24 cellular contexts compared by ENCODE assay signal in genomic region chr17:66357037-66357436, GRCh38. TPM values are rescaled to one million over a fixed set of nuclear protein-coding genes. Genes with fewer than 3 reads are reported as not detected.
DNase-seq lines count a peak whose midpoint lies in the region; ATAC-seq, FAIRE-seq and TF ChIP-seq lines count a peak whose summit lies in the region.
"Had no signal": no experiment of that assay in that cellular context is flagged by ENCODE, and none has a peak within 500 bp of the region (broad histone marks: within the 10 kb centered on the region; RNA-seq: fewer than 3 reads in every experiment).

No MANE protein-coding gene starts in this region.

- H3K27ac ChIP-seq in PC-3 (ENCODE audit: low read length) (no peak overlapping the region), foreskin keratinocyte (no peak overlapping the region)
- H3K27ac ChIP-seq: adrenal gland, gastrocnemius medialis, uterus, WERI-Rb-1 had no signal

- no peaks in the 10 kb centered on the region for H3K9me3 ChIP-seq in PC-3 (ENCODE audit: low read length)
- H3K9me3 ChIP-seq: adrenal gland, gastrocnemius medialis, uterus had no signal

- peak; percentile 27 for DNase-seq in activated CD4-positive, alpha-beta T cell treated with anti-CD3 and anti-CD28 coated beads for 36 hours
- no peak for DNase-seq in activated CD4-positive, alpha-beta T cell treated with anti-CD3 and anti-CD28 coated beads, Interleukin-2, amount 10 ng/mL, durations not matched to agents 7 days and 5 days
- DNase-seq in ELR (ENCODE audit: low read depth) (peak; percentile 52), PC-3 (peak; percentile 30), foreskin keratinocyte (no peak), D721Med (ENCODE audit: insufficient read length, low spot score) (no peak)
- no peak for DNase-seq in stimulated activated naive CD4-positive, alpha-beta T cell treated with Interleukin-2 at 50 U/mL for 16 hours (lab: John Stamatoyannopoulos, UW)
- DNase-seq: 8988T, adrenal gland, DMS79 treated with DMSO at 0.1 percent for 48 hours, gastrocnemius medialis, H9, kidney, NCI-H1436, nucleus accumbens, retina, Right ventricle myocardium superior, T-helper 1 cell, uterus, WERI-Rb-1 had no signal

- no peak overlapping the region for H3K27ac Mint-ChIP-seq in activated CD4-positive, alpha-beta T cell treated with anti-CD3 and anti-CD28 coated beads for 36 hours
- H3K27ac Mint-ChIP-seq in activated CD4-positive, alpha-beta T cell treated with anti-CD3 and anti-CD28 coated beads, Interleukin-2, amount 10 ng/mL, durations not matched to agents 7 days and 5 days, result no peak overlapping the region
- H3K27ac Mint-ChIP-seq: B cell; dendritic cell treated with granulocyte-macrophage colony-stimulating factor and Interleukin-4, amounts not matched to agents 40 ng/mL and 50 ng/mL, for 4 days; H9 had no signal

- no peaks in the 10 kb centered on the region for H3K27me3 Mint-ChIP-seq in activated CD4-positive, alpha-beta T cell treated with anti-CD3 and anti-CD28 coated beads for 36 hours
- no peaks in the 10 kb centered on the region for H3K27me3 Mint-ChIP-seq in activated CD4-positive, alpha-beta T cell treated with anti-CD3 and anti-CD28 coated beads, Interleukin-2, amount 10 ng/mL, durations not matched to agents 7 days and 5 days
- H3K27me3 Mint-ChIP-seq: activated T-helper 17 cell treated with anti-CD3 and anti-CD28 coated beads, Interleukin-2, amount 50 U/mL, for 72 hours; dendritic cell treated with granulocyte-macrophage colony-stimulating factor and Interleukin-4, amounts not matched to agents 40 ng/mL and 50 ng/mL, for 4 days had no signal

- H3K4me1 ChIP-seq in PC-3 (ENCODE audit: insufficient read depth, low read length) (peaks cover 67% of the 10 kb centered on the region), foreskin keratinocyte (no peaks in the 10 kb centered on the region)
- H3K4me1 ChIP-seq: gastrocnemius medialis, uterus had no signal

- peaks cover 76% of the 10 kb centered on the region for H3K4me1 Mint-ChIP-seq in activated CD4-positive, alpha-beta T cell treated with anti-CD3 and anti-CD28 coated beads for 36 hours
- peaks cover 47% of the 10 kb centered on the region for H3K4me1 Mint-ChIP-seq in activated CD4-positive, alpha-beta T cell treated with anti-CD3 and anti-CD28 coated beads, Interleukin-2, amount 10 ng/mL, durations not matched to agents 7 days and 5 days
- H3K4me1 Mint-ChIP-seq: B cell had no signal

- no peaks in the 10 kb centered on the region for H3K9me2 ChIP-seq in PC-3 (replicated peaks; ENCODE audit: low read length)

- no peaks in the 10 kb centered on the region for H3K9me3 Mint-ChIP-seq in activated CD4-positive, alpha-beta T cell treated with anti-CD3 and anti-CD28 coated beads for 36 hours (ENCODE audit: low read depth)
- peaks cover 6% of the 10 kb centered on the region for H3K9me3 Mint-ChIP-seq in activated CD4-positive, alpha-beta T cell treated with anti-CD3 and anti-CD28 coated beads, Interleukin-2, amount 10 ng/mL, durations not matched to agents 7 days and 5 days
- H3K9me3 Mint-ChIP-seq: activated T-helper 17 cell treated with anti-CD3 and anti-CD28 coated beads, Interleukin-2, amount 50 U/mL, for 72 hours; dendritic cell treated with granulocyte-macrophage colony-stimulating factor and Interleukin-4, amounts not matched to agents 40 ng/mL and 50 ng/mL, for 4 days; H9 had no signal

- no peaks in the 10 kb centered on the region for H4K20me1 ChIP-seq in PC-3 (ENCODE audit: low read length)

- CTCF ChIA-PET in activated CD4-positive, alpha-beta T cell treated with anti-CD3 and anti-CD28 coated beads for 36 hours (lab: Charles Lee), result no interaction called here
- CTCF ChIA-PET in activated CD4-positive, alpha-beta T cell treated with anti-CD3 and anti-CD28 coated beads, Interleukin-2, amount 10 ng/mL, durations not matched to agents 7 days and 5 days (lab: Charles Lee), result interaction anchor here (1.0 kb wide), 1 partner anchor 10 kb away, joined by 3 read pairs; no protein-coding TSS in a partner anchor
- CTCF ChIA-PET in PC-3 (lab: Charles Lee), result no interaction called here

- no TSS peak for BruUV-seq in PC-3 (replicated peaks; lab: Mats Ljungman, UMichigan)

- peak; percentile 74 for ATAC-seq in activated CD4-positive, alpha-beta T cell treated with anti-CD3 and anti-CD28 coated beads for 36 hours
- peak; percentile 29 for ATAC-seq in PC-3
- peak; percentile 47 for ATAC-seq in foreskin keratinocyte
- no peak for ATAC-seq in GM21529 (IDR thresholded peaks at IDR 0.05; ENCODE audit: unreplicated experiment)
- ATAC-seq: activated T-helper 17 cell treated with anti-CD3 and anti-CD28 coated beads, Interleukin-2, amount 50 U/mL, for 72 hours; gastrocnemius medialis had no signal

- H3K36me3 ChIP-seq in PC-3 (ENCODE audit: low read depth, low read length), result no peaks in the 10 kb centered on the region
- H3K36me3 ChIP-seq: adrenal gland, gastrocnemius medialis, uterus, WERI-Rb-1 had no signal

- H3K79me2 ChIP-seq in PC-3 (ENCODE audit: low read length), result peaks cover 83% of the 10 kb centered on the region

- H3K4me3 Mint-ChIP-seq in activated CD4-positive, alpha-beta T cell treated with anti-CD3 and anti-CD28 coated beads for 36 hours, result no peak overlapping the region
- H3K4me3 Mint-ChIP-seq in activated CD4-positive, alpha-beta T cell treated with anti-CD3 and anti-CD28 coated beads, Interleukin-2, amount 10 ng/mL, durations not matched to agents 7 days and 5 days, result no peak overlapping the region
- H3K4me3 Mint-ChIP-seq: activated T-helper 17 cell treated with anti-CD3 and anti-CD28 coated beads, Interleukin-2, amount 50 U/mL, for 72 hours; B cell; dendritic cell treated with granulocyte-macrophage colony-stimulating factor and Interleukin-4, amounts not matched to agents 40 ng/mL and 50 ng/mL, for 4 days; H9 had no signal

- no peak overlapping the region for H2AFZ ChIP-seq in PC-3 (ENCODE audit: low read length)

- peaks cover 4% of the 10 kb centered on the region for H3F3A ChIP-seq in PC-3 (ENCODE audit: low read length, unreplicated experiment)

- TF ChIP-seq CTCF in PC-3 (conservative IDR thresholded peaks at IDR 0.05; ENCODE audit: low read depth, low read length) (no peak), foreskin keratinocyte (conservative IDR thresholded peaks at IDR 0.05) (no peak), D721Med (IDR thresholded peaks at IDR 0.05; ENCODE audit: insufficient read depth, missing control alignments) (no peak)

- intact Hi-C loops in activated CD4-positive, alpha-beta T cell treated with anti-CD3 and anti-CD28 coated beads for 36 hours (cut with DNase I, micrococcal nuclease), result no loop called here
- intact Hi-C loops in PC-3 (cut with micrococcal nuclease), result no loop called here

- H3K36me3 Mint-ChIP-seq in activated CD4-positive, alpha-beta T cell treated with anti-CD3 and anti-CD28 coated beads for 36 hours (ENCODE audit: low read depth), result peaks cover 21% of the 10 kb centered on the region
- peaks cover 12% of the 10 kb centered on the region for H3K36me3 Mint-ChIP-seq in activated CD4-positive, alpha-beta T cell treated with anti-CD3 and anti-CD28 coated beads, Interleukin-2, amount 10 ng/mL, durations not matched to agents 7 days and 5 days (ENCODE audit: low read depth)

- POLR2A ChIA-PET in activated CD4-positive, alpha-beta T cell treated with anti-CD3 and anti-CD28 coated beads for 36 hours (lab: Charles Lee), result no interaction called here
- POLR2A ChIA-PET in activated CD4-positive, alpha-beta T cell treated with anti-CD3 and anti-CD28 coated beads, Interleukin-2, amount 10 ng/mL, durations not matched to agents 7 days and 5 days (lab: Charles Lee), result no interaction called here
- POLR2A ChIA-PET in PC-3 (lab: Charles Lee; ENCODE audit: unreplicated experiment), result no interaction called here

- no peaks in the 10 kb centered on the region for H3K27me3 ChIP-seq in PC-3 (ENCODE audit: low read length)
- no peaks in the 10 kb centered on the region for H3K27me3 ChIP-seq in foreskin keratinocyte
- H3K27me3 ChIP-seq: adrenal gland, gastrocnemius medialis, uterus had no signal

- no peak for FAIRE-seq in D721Med (lab: Jason Lieb, UNC)
- FAIRE-seq: kidney had no signal

- no peak overlapping the region for H3K9ac ChIP-seq in PC-3 (ENCODE audit: low read length)

- H3K4me2 ChIP-seq in PC-3 (ENCODE audit: low read length), result no peak overlapping the region

- no peak overlapping the region for H3K4me3 ChIP-seq in PC-3 (ENCODE audit: low read length)
- H3K4me3 ChIP-seq: adrenal gland, gastrocnemius medialis, uterus had no signal

RNA-seq across cellular contexts. Expression of gene PRKCA, which starts 54.6 kb away (rescaled TPM):
- 10 to 100 TPM; 73.3 to 77.0 TPM for total RNA-seq in activated CD4-positive, alpha-beta T cell treated with anti-CD3 and anti-CD28 coated beads for 36 hours
- 10 to 100 TPM; 72.8 to 74.6 TPM for total RNA-seq in activated CD4-positive, alpha-beta T cell treated with anti-CD3 and anti-CD28 coated beads, Interleukin-2, amount 10 ng/mL, durations not matched to agents 7 days and 5 days
- total RNA-seq in PC-3 (2014; rRNA removed), result 22.6 and 28.2 TPM in 2 replicates
- 5.0 and 6.8 TPM in 2 replicates for total RNA-seq in foreskin keratinocyte
- 1.7 and 2.0 TPM in 2 replicates for polyA plus RNA-seq in foreskin keratinocyte

Comparison
In these comparisons a context has a peak if more than half of its experiments do, and no peak if none do; other contexts are left out.
1. DNase-seq: peak in activated CD4-positive, alpha-beta T cell treated with anti-CD3 and anti-CD28 coated beads for 36 hours (single experiment), ELR (single experiment) and PC-3 (single experiment); none in activated CD4-positive, alpha-beta T cell treated with anti-CD3 and anti-CD28 coated beads, Interleukin-2, amount 10 ng/mL, durations not matched to agents 7 days and 5 days (single experiment), foreskin keratinocyte (0 of 2), D721Med (single experiment) and stimulated activated naive CD4-positive, alpha-beta T cell treated with Interleukin-2 at 50 U/mL for 16 hours (single experiment).